Comparison of ENCODE assay signal across 8 cellular contexts in genomic region chr16:77723108-77723514, GRCh38. TPM values are rescaled to one million over a fixed set of nuclear protein-coding genes. Genes with fewer than 3 reads are reported as not detected.
DNase-seq lines count a peak whose midpoint lies in the region; ATAC-seq and TF ChIP-seq lines count a peak whose summit lies in the region.

No MANE protein-coding gene starts in this region.

- DNase-seq in DND-41 (peak; percentile 34), KG1 (lab: John Stamatoyannopoulos, UW) (peak; percentile 5), left ventricle myocardium superior (peak; percentile 31), putamen (ENCODE audit: low spot score) (peak; percentile 13), activated gamma-delta T cell treated with Interleukin-2 at 50 U/mL for 16 hours (no peak), HK-2 (ENCODE audit: unreplicated experiment) (no peak)

- H2AFZ ChIP-seq in DND-41 (ENCODE audit: low read depth, low read length), result peak overlapping the region; percentile 100

- H3K36me3 ChIP-seq in DND-41 (ENCODE audit: insufficient read depth, low read length), result no peaks in the 10 kb centered on the region

- H3K27ac Mint-ChIP-seq in activated naive CD8-positive, alpha-beta T cell, result peak overlapping the region; percentile 58

- ATAC-seq in DND-41 (ENCODE audit: insufficient read depth, low read depth), result peak; percentile 29
- peak; percentile 5 for ATAC-seq in GM21526 (IDR thresholded peaks at IDR 0.05; ENCODE audit: low FRiP score, unreplicated experiment)
- ATAC-seq in left ventricle myocardium superior, result peak; percentile 55

- no peak for TF ChIP-seq CTCF in DND-41 (IDR thresholded peaks at IDR 0.05; ENCODE audit: borderline replicate concordance, extremely low read depth, low read length, poor library complexity, severe bottlenecking)

- intact Hi-C loops in left ventricle myocardium superior (cut with micrococcal nuclease), result no loop called here

- H4K20me1 ChIP-seq in DND-41 (ENCODE audit: insufficient read depth, low read length), result no peaks in the 10 kb centered on the region

- peak overlapping the region; percentile 91 for H3K4me2 ChIP-seq in DND-41 (ENCODE audit: insufficient read depth, low read length)

- peaks cover 20% of the 10 kb centered on the region for H3K4me1 ChIP-seq in DND-41 (ENCODE audit: insufficient read depth, low read length)

- no peaks in the 10 kb centered on the region; the same call in 1 of the 2 replicates for H3K79me2 ChIP-seq in DND-41 (ENCODE audit: insufficient read depth, low read length)

- no peaks in the 10 kb centered on the region for H3K9me3 ChIP-seq in DND-41 (ENCODE audit: insufficient read depth, low read length, severe bottlenecking)

- no peaks in the 10 kb centered on the region for H3K27me3 ChIP-seq in DND-41 (ENCODE audit: insufficient read depth, low read length, poor library complexity)

- peak overlapping the region; percentile 92 for H3K4me3 Mint-ChIP-seq in activated naive CD8-positive, alpha-beta T cell

- peaks cover 9% of the 10 kb centered on the region for H3K4me1 Mint-ChIP-seq in activated naive CD8-positive, alpha-beta T cell (ENCODE audit: low read depth)

- peak overlapping the region; percentile 91 for H3K9ac ChIP-seq in DND-41 (ENCODE audit: low read depth, low read length)

- H3K4me3 ChIP-seq in DND-41 (ENCODE audit: low read depth in 1 of 2, low read length in 2 of 2), result peak overlapping the region; percentile 48 to 96; a peak in 3 of 4 replicates

- H3K9me3 Mint-ChIP-seq in activated naive CD8-positive, alpha-beta T cell (ENCODE audit: low read depth), result no peaks in the 10 kb centered on the region

- H3K36me3 Mint-ChIP-seq in activated naive CD8-positive, alpha-beta T cell, result peaks cover 6% of the 10 kb centered on the region

- H3K27ac ChIP-seq in DND-41 (ENCODE audit: low read length), result peak overlapping the region; percentile 75

- no peaks in the 10 kb centered on the region for H3K27me3 Mint-ChIP-seq in activated naive CD8-positive, alpha-beta T cell

RNA-seq across cellular contexts. Expression of gene NUDT7, which starts 0.8 kb away (rescaled TPM):
- total RNA-seq in left ventricle myocardium superior, result 41.2 TPM

Comparison
In these comparisons a context has a peak if more than half of its experiments do, and no peak if none do; other contexts are left out.
1. ATAC-seq: peak in every context shown above with its lines; median percentile 55 in left ventricle myocardium superior; 29 in DND-41; 5 in GM21526.
2. DNase-seq: peak in DND-41 (single experiment), KG1 (single experiment), left ventricle myocardium superior (single experiment) and putamen (single experiment); none in activated gamma-delta T cell treated with Interleukin-2 at 50 U/mL for 16 hours (single experiment) and HK-2 (single experiment).